ENCODE assay signal across 8 cellular contexts in genomic region chr10:124354411-124355382, GRCh38.
DNase-seq lines count a peak whose midpoint lies in the region; ATAC-seq and TF ChIP-seq lines count a peak whose summit lies in the region.

No MANE protein-coding gene starts in this region.

- H3K27ac ChIP-seq in RWPE1: no peak overlapping the region

- DNase-seq in GM10266 (ENCODE audit: extremely low spot score) (peak; percentile 49), amniotic epithelial cell (ENCODE audit: low read depth) (peak; percentile 68), inferior parietal cortex (ENCODE audit: extremely low spot score) (peak; percentile 8), Ammon's horn (ENCODE audit: low spot score) (no peak), RWPE1 (ENCODE audit: low spot score) (no peak)
- DNase-seq in stimulated activated CD4-positive, alpha-beta T cell treated with anti-CD3 and anti-CD28 coated beads, Interleukin-12 subunit alpha, Interleukin-12 subunit beta, amount 100 ng/mL, for 24 hours (ENCODE audit: low read depth in 2 of 2): peak; percentile 6 to 38

- ATAC-seq in HG03064 (IDR thresholded peaks at IDR 0.05; ENCODE audit: low read depth, unreplicated experiment): peak; percentile 71

- POLR2A ChIA-PET in RWPE1 (lab: Yijun Ruan, JAX; ENCODE audit: low non-redundant PET): no interaction called here

- TF ChIP-seq CTCF in GM10266 (IDR thresholded peaks at IDR 0.05; ENCODE audit: control insufficient read depth, insufficient read depth, low read depth, missing control alignments) (no peak), RWPE1 (conservative IDR thresholded peaks at IDR 0.05; ENCODE audit: low read depth) (no peak)

- CTCF ChIA-PET in RWPE1 (lab: Yijun Ruan, JAX): interaction anchor here (0.9 kb wide), 1 partner anchor 34 kb away, joined by 3 read pairs; no protein-coding TSS in a partner anchor

TF ChIP-seq in PFSK-1, 5 proteins besides CTCF, POLR2A, EP300 and RAD21:
- TF ChIP-seq POLR2AphosphoS5 (IDR thresholded peaks at IDR 0.05; ENCODE audit: low read depth, low read length) (peak; percentile 54; the same call in 1 of the 2 replicates), SIN3A (IDR thresholded peaks at IDR 0.05; ENCODE audit: borderline replicate concordance, insufficient read depth, low read length) (no peak), FOXP2 (optimal IDR thresholded peaks at IDR 0.05; ENCODE audit: borderline replicate concordance, extremely low read depth, extremely low read length, insufficient read depth) (peak; percentile 25), TAF1 (IDR thresholded peaks at IDR 0.05; ENCODE audit: borderline replicate concordance, insufficient read depth, low read length) (no peak)
- TF ChIP-seq, protein P1, sequence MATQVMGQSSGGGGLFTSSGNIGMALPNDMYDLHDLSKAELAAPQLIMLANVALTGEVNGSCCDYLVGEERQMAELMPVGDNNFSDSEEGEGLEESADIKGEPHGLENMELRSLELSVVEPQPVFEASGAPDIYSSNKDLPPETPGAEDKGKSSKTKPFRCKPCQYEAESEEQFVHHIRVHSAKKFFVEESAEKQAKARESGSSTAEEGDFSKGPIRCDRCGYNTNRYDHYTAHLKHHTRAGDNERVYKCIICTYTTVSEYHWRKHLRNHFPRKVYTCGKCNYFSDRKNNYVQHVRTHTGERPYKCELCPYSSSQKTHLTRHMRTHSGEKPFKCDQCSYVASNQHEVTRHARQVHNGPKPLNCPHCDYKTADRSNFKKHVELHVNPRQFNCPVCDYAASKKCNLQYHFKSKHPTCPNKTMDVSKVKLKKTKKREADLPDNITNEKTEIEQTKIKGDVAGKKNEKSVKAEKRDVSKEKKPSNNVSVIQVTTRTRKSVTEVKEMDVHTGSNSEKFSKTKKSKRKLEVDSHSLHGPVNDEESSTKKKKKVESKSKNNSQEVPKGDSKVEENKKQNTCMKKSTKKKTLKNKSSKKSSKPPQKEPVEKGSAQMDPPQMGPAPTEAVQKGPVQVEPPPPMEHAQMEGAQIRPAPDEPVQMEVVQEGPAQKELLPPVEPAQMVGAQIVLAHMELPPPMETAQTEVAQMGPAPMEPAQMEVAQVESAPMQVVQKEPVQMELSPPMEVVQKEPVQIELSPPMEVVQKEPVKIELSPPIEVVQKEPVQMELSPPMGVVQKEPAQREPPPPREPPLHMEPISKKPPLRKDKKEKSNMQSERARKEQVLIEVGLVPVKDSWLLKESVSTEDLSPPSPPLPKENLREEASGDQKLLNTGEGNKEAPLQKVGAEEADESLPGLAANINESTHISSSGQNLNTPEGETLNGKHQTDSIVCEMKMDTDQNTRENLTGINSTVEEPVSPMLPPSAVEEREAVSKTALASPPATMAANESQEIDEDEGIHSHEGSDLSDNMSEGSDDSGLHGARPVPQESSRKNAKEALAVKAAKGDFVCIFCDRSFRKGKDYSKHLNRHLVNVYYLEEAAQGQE (IDR thresholded peaks at IDR 0.05; ENCODE audit: insufficient read depth in 1 of 2, low read depth in 2 of 2, low read length in 2 of 2): no peak

Comparison
In these comparisons a context has a peak if more than half of its experiments do, and no peak if none do; other contexts are left out.
1. DNase-seq: peak in GM10266 (single experiment), amniotic epithelial cell (single experiment), inferior parietal cortex (single experiment) and stimulated activated CD4-positive, alpha-beta T cell treated with anti-CD3 and anti-CD28 coated beads, Interleukin-12 subunit alpha, Interleukin-12 subunit beta, amount 100 ng/mL, for 24 hours (2 of 2); none in Ammon's horn (single experiment) and RWPE1 (single experiment).